ENCODE assay signal across 16 cellular contexts in the genomic region with DNA sequence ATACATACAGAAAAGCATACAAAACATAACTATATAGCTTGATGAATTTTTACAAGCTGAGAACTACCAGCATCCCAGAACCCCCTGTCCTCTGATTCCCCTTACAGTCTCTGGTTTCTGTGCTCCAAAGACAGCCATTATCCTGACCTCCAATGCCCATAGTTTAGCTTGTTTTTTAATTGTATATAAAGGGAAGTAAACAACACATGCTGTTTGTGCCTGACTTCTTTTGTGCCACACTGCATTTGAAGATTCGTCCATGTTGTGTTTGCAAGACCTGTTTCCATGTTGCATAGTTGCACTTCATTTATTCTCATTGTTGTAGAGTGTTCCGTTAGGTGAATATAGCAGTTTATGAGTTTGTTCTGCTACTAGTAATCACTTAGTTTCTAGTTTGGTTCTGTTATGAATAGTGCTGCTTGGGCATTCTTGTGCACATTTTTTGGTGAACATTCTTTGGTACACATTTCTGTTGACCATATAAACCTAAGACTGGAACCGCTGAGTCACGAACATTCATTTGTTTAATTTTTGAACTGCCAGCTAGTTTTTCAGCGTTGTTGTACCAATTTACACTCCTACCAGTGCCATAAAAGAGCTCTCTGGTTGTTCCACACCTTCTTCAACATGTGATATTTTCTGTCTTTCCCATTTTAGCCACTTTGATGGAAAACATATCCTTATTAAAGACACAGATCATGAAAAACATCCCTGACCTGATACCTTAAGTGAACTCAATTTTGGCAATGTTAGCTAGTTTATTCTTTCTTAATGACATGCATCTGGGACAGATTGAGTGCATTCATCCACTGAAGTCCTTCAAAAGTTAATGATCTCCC.
DNase-seq lines count a peak whose midpoint lies in the region; ATAC-seq and TF ChIP-seq lines count a peak whose summit lies in the region.
"Had no signal": no experiment of that assay in that cellular context is flagged by ENCODE, and none has a peak within 500 bp of the region (broad histone marks: within the 10 kb centered on the region; RNA-seq: fewer than 3 reads in every experiment).

No MANE protein-coding gene starts in this region.

- H3K4me3 ChIP-seq in gastroesophageal sphincter (no peak overlapping the region), stomach smooth muscle (ENCODE audit: low read length in 2 of 2) (no peak overlapping the region)
- H3K4me3 ChIP-seq: MG63 had no signal

- no peak for TF ChIP-seq CTCF in gastroesophageal sphincter (IDR thresholded peaks at IDR 0.05)

- H3K9me3 ChIP-seq in gastroesophageal sphincter (no peaks in the 10 kb centered on the region), stomach smooth muscle (ENCODE audit: control insufficient read depth in 2 of 2, low read length in 2 of 2) (no peaks in the 10 kb centered on the region)
- H3K9me3 ChIP-seq: MG63 had no signal

- H3K9ac ChIP-seq in stomach smooth muscle (ENCODE audit: low read length in 2 of 2), result no peak overlapping the region

- 55 to 70% methylated on average over 5 of the region's 5 CpGs for WGBS in gastroesophageal sphincter (ENCODE audit: low coverage in 1 of 2), 2 donors

- H3K4me1 ChIP-seq in gastroesophageal sphincter, result peaks cover 6 to 35% (median 9%) of the 10 kb centered on the region in 3 donors
- H3K4me1 ChIP-seq in stomach smooth muscle (ENCODE audit: control insufficient read depth, insufficient read depth, low read length), result no peaks in the 10 kb centered on the region

- peak; percentile 55 for ATAC-seq in gastroesophageal sphincter

- TF ChIP-seq POLR2A in gastroesophageal sphincter (IDR thresholded peaks at IDR 0.05), result no peak

- H3K27ac ChIP-seq in gastroesophageal sphincter (peak overlapping the region; percentile 54 to 77 (median 65)), stomach smooth muscle (ENCODE audit: low read length) (peak overlapping the region; percentile 8)

- H3K27me3 ChIP-seq in gastroesophageal sphincter, result no peaks in the 10 kb centered on the region
- no peaks in the 10 kb centered on the region for H3K27me3 ChIP-seq in stomach smooth muscle (ENCODE audit: control insufficient read depth in 1 of 2, insufficient read depth in 2 of 2, low read length in 2 of 2)
- H3K27me3 ChIP-seq: MG63 had no signal

- TF ChIP-seq EP300 in gastroesophageal sphincter (IDR thresholded peaks at IDR 0.05), result no peak

- no peaks in the 10 kb centered on the region for H3K36me3 ChIP-seq in gastroesophageal sphincter
- no peaks in the 10 kb centered on the region for H3K36me3 ChIP-seq in stomach smooth muscle (ENCODE audit: control insufficient read depth in 2 of 2, insufficient read depth in 2 of 2, low read length in 2 of 2)
- H3K36me3 ChIP-seq: MG63 had no signal

- DNase-seq in GM04504 (ENCODE audit: low read depth) (peak; percentile 52), amniotic epithelial cell (ENCODE audit: low read depth) (peak; percentile 19), iPS-NIHi11 (ENCODE audit: low spot score) (no peak), DMS114 treated with DMSO at 0.1 percent for 48 hours (lab: John Stamatoyannopoulos, UW; ENCODE audit: unreplicated experiment) (no peak), SW 1271 (lab: John Stamatoyannopoulos, UW) (no peak), NCI-H510A treated with DMSO at 0.1 percent for 48 hours (lab: John Stamatoyannopoulos, UW) (no peak)
- DNase-seq: activated CD4-positive, alpha-beta T cell treated with anti-CD3 and anti-CD28 coated beads, Interleukin-2, amount 50 U/mL, for 48 hours; H7; islet precursor cell; MG63; NCI-H2081 treated with DMSO at 0.1 percent for 48 hours; NK-92 treated with Interleukin-12 subunit alpha and Interleukin-12 subunit beta, amount 100 ng/mL, for 24 hours; SIG-M5; stimulated activated CD8-positive, alpha-beta memory T cell treated with anti-CD3 and anti-CD28 coated beads, Interleukin-4, amount 100 ng/mL, for 48 hours had no signal

Comparison
In these comparisons a context has a peak if more than half of its experiments do, and no peak if none do; other contexts are left out.
1. DNase-seq: peak in GM04504 (single experiment) and amniotic epithelial cell (single experiment); none in iPS-NIHi11 (single experiment), DMS114 treated with DMSO at 0.1 percent for 48 hours (single experiment), SW 1271 (0 of 2) and NCI-H510A treated with DMSO at 0.1 percent for 48 hours (single experiment).